In the genomic region with DNA sequence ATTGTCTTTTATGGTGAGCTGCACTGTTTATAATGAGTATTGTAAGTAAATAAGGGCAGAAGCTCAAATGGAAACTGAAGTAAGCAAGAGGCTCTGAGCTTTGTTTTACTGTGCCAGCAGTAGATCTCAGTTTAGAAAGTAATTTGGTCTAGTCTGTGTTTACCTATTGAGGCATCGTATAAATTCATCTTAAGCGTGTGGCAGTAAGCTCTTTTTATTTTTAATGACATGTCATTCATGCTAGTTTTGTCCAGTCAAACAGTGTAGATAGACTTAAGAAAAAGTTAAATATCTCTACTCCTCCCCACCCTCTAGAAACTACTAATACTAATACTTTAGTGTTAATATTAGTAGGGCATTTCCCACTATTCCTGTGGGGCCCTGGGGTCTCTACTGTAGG, we compare ENCODE assay signal across 1 cellular context.
TF ChIP-seq lines count a peak whose summit lies in the region.

No MANE protein-coding gene starts in this region.

TF ChIP-seq in SK-N-SH treated with all-trans-retinoic acid at 6 μM for 48 hours, 23 proteins besides CTCF, POLR2A, EP300 and RAD21 (continued from another document):
- TF ChIP-seq CSRNP3 (CRISPR knock-in tag; IDR thresholded peaks at IDR 0.05) (no peak), SNAI2 (CRISPR knock-in tag; IDR thresholded peaks at IDR 0.05) (no peak), POU6F1 (CRISPR knock-in tag; IDR thresholded peaks at IDR 0.05; ENCODE audit: borderline replicate concordance, low read depth) (no peak), GLIS3 (CRISPR knock-in tag; IDR thresholded peaks at IDR 0.05) (no peak), OSR1 (CRISPR knock-in tag; IDR thresholded peaks at IDR 0.05) (no peak), ZFP3 (CRISPR knock-in tag; IDR thresholded peaks at IDR 0.05) (no peak), ZC3H10 (CRISPR knock-in tag; IDR thresholded peaks at IDR 0.05) (no peak), ARNTL (CRISPR knock-in tag; IDR thresholded peaks at IDR 0.05; ENCODE audit: borderline replicate concordance, low read depth) (no peak)
- TF ChIP-seq, protein P1, sequence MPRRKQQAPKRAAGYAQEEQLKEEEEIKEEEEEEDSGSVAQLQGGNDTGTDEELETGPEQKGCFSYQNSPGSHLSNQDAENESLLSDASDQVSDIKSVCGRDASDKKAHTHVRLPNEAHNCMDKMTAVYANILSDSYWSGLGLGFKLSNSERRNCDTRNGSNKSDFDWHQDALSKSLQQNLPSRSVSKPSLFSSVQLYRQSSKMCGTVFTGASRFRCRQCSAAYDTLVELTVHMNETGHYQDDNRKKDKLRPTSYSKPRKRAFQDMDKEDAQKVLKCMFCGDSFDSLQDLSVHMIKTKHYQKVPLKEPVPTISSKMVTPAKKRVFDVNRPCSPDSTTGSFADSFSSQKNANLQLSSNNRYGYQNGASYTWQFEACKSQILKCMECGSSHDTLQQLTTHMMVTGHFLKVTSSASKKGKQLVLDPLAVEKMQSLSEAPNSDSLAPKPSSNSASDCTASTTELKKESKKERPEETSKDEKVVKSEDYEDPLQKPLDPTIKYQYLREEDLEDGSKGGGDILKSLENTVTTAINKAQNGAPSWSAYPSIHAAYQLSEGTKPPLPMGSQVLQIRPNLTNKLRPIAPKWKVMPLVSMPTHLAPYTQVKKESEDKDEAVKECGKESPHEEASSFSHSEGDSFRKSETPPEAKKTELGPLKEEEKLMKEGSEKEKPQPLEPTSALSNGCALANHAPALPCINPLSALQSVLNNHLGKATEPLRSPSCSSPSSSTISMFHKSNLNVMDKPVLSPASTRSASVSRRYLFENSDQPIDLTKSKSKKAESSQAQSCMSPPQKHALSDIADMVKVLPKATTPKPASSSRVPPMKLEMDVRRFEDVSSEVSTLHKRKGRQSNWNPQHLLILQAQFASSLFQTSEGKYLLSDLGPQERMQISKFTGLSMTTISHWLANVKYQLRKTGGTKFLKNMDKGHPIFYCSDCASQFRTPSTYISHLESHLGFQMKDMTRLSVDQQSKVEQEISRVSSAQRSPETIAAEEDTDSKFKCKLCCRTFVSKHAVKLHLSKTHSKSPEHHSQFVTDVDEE (CRISPR knock-in tag; IDR thresholded peaks at IDR 0.05) = no peak
- TF ChIP-seq, protein P2, sequence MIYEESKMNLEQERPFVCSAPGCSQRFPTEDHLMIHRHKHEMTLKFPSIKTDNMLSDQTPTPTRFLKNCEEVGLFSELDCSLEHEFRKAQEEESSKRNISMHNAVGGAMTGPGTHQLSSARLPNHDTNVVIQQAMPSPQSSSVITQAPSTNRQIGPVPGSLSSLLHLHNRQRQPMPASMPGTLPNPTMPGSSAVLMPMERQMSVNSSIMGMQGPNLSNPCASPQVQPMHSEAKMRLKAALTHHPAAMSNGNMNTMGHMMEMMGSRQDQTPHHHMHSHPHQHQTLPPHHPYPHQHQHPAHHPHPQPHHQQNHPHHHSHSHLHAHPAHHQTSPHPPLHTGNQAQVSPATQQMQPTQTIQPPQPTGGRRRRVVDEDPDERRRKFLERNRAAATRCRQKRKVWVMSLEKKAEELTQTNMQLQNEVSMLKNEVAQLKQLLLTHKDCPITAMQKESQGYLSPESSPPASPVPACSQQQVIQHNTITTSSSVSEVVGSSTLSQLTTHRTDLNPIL (CRISPR knock-in tag; IDR thresholded peaks at IDR 0.05; ENCODE audit: low read depth) = no peak
